ENCODE assay signal across 18 cellular contexts in the genomic region with DNA sequence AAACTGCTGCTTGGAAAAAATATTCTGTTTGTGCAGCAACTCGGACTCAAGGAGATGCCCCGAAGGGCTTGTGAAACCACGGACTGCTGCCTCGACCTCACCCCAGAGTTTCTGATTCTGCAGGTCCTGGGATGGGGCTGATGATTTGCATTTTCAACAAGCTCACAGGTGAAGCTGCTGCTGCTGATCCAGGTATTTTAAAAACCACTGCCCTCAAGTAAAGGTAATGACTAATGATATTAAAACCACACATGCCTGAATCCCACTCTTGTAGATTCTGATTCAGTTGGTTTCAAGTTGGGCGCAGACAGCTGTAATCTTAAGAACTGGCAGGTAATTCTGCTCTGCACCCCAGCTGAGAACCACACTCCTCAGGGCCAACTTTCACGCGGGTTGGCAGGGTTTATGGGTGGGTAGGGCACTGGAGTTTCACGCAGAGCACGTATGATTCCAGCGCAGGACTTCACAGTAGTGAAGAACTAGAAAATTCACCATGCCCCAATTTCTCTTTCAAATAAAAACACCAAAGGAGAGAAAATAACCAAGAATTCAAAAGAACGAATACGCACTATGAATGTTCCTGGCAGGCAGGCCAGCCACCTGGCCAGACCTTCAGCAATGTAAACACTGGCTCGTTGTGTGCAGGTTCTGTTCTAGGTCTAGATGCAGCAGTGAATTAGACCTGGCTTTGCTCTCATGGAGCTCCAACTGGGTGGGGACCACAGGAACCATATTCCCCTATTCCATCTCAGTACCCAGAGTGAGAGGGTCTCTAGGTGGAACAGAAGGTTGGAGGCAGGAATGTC.
DNase-seq lines count a peak whose midpoint lies in the region; ATAC-seq and TF ChIP-seq lines count a peak whose summit lies in the region.
"Had no signal": no experiment of that assay in that cellular context is flagged by ENCODE, and none has a peak within 500 bp of the region (broad histone marks: within the 10 kb centered on the region; RNA-seq: fewer than 3 reads in every experiment).

No MANE protein-coding gene starts in this region.

- peaks cover 25% of the 10 kb centered on the region for H3K4me1 Mint-ChIP-seq in neural progenitor cell
- peaks cover 3% of the 10 kb centered on the region for H3K4me1 Mint-ChIP-seq in activated CD8-positive, alpha-beta T cell treated with anti-CD3 and anti-CD28 coated beads for 36 hours (ENCODE audit: low read depth)

- TF ChIP-seq CTCF in neural progenitor cell (IDR thresholded peaks at IDR 0.05) = no peak
- no peak for TF ChIP-seq CTCF in activated CD8-positive, alpha-beta T cell treated with anti-CD3 and anti-CD28 coated beads for 36 hours (IDR thresholded peaks at IDR 0.05)

- H3K9ac ChIP-seq in endocrine pancreas (ENCODE audit: control insufficient read depth, insufficient read depth, low read length) (no peak overlapping the region), neural progenitor cell (no peak overlapping the region)

- peak overlapping the region; percentile 35 for H3K27ac Mint-ChIP-seq in neural progenitor cell
- H3K27ac Mint-ChIP-seq in activated CD8-positive, alpha-beta T cell treated with anti-CD3 and anti-CD28 coated beads for 36 hours = no peak overlapping the region
- H3K27ac Mint-ChIP-seq: memory B cell; stimulated activated naive CD8-positive, alpha-beta T cell treated with anti-CD3 and anti-CD28 coated beads, Interleukin-15, Interleukin-2, amounts not matched to agents 100 ng/mL and 50 ng/mL, for 24 hours; WTC11 had no signal

- H3F3A ChIP-seq in neural progenitor cell (ENCODE audit: low read depth) = peaks cover 3% of the 10 kb centered on the region

- H3K27ac ChIP-seq in neural progenitor cell = no peak overlapping the region
- H3K27ac ChIP-seq: BLaER1 treated with 17β-estradiol and CSF1 and Interleukin-3, amounts not matched to agents 10 nM and 100 nM had no signal

- H3K4me3 Mint-ChIP-seq in neural progenitor cell = no peak overlapping the region
- no peak overlapping the region for H3K4me3 Mint-ChIP-seq in activated CD8-positive, alpha-beta T cell treated with anti-CD3 and anti-CD28 coated beads for 36 hours
- H3K4me3 Mint-ChIP-seq: memory B cell; stimulated activated naive CD8-positive, alpha-beta T cell treated with anti-CD3 and anti-CD28 coated beads, Interleukin-15, Interleukin-2, amounts not matched to agents 100 ng/mL and 50 ng/mL, for 24 hours; WTC11 had no signal

- H3K36me3 ChIP-seq in endocrine pancreas (ENCODE audit: control insufficient read depth, insufficient read depth, low read length) (no peaks in the 10 kb centered on the region), neural progenitor cell (no peaks in the 10 kb centered on the region)

- ATAC-seq in GM18907 (IDR thresholded peaks at IDR 0.05; ENCODE audit: unreplicated experiment) (no peak), GM21528 (IDR thresholded peaks at IDR 0.05; ENCODE audit: low FRiP score, unreplicated experiment) (no peak)
- ATAC-seq in activated CD8-positive, alpha-beta T cell treated with anti-CD3 and anti-CD28 coated beads for 36 hours = no peak
- ATAC-seq: SK-N-SH treated with all-trans-retinoic acid at 6 μM for 48 hours, WTC11 had no signal

- H3K4me1 ChIP-seq in endocrine pancreas (ENCODE audit: control insufficient read depth, insufficient read depth, low read length) = peaks cover 6% of the 10 kb centered on the region
- H3K4me1 ChIP-seq in neural progenitor cell = peaks cover 12% of the 10 kb centered on the region

- H3K79me2 ChIP-seq in neural progenitor cell (ENCODE audit: low read depth) = no peaks in the 10 kb centered on the region

- H4K20me1 ChIP-seq in neural progenitor cell (ENCODE audit: low read depth) = no peaks in the 10 kb centered on the region
- H4K20me1 ChIP-seq: BLaER1 treated with 17β-estradiol and CSF1 and Interleukin-3, amounts not matched to agents 10 nM and 100 nM had no signal

- DNase-seq in DMS79 (lab: John Stamatoyannopoulos, UW) = peak; percentile 49
- peak; percentile 35 for DNase-seq in NCI-H774 (lab: John Stamatoyannopoulos, UW)
- no peak for DNase-seq in neural progenitor cell (ENCODE audit: low spot score)
- no peak for DNase-seq in NCI-H2171 treated with DMSO at 0.1 percent for 48 hours (lab: John Stamatoyannopoulos, UW)
- no peak for DNase-seq in activated CD8-positive, alpha-beta T cell treated with anti-CD3 and anti-CD28 coated beads for 36 hours
- DNase-seq: activated T-cell treated with anti-CD3 and anti-CD28 coated beads, Interleukin-2, amount 50 U/mL, for 1 hour; effector memory CD4-positive, alpha-beta T cell; Karpas-422; NCI-H748 treated with DMSO at 0.1 percent for 48 hours; stimulated activated CD4-positive, alpha-beta T cell treated with anti-CD3 and anti-CD28 coated beads, Interleukin-2, amount 100 ng/mL, for 48 hours had no signal

- no peak overlapping the region for H2AFZ ChIP-seq in neural progenitor cell (replicated peaks)

- H3K9me3 Mint-ChIP-seq in neural progenitor cell = peaks cover 3% of the 10 kb centered on the region
- no peaks in the 10 kb centered on the region for H3K9me3 Mint-ChIP-seq in activated CD8-positive, alpha-beta T cell treated with anti-CD3 and anti-CD28 coated beads for 36 hours
- H3K9me3 Mint-ChIP-seq: memory B cell; stimulated activated naive CD8-positive, alpha-beta T cell treated with anti-CD3 and anti-CD28 coated beads, Interleukin-15, Interleukin-2, amounts not matched to agents 100 ng/mL and 50 ng/mL, for 24 hours had no signal

- peaks cover 2% of the 10 kb centered on the region for H3K36me3 Mint-ChIP-seq in neural progenitor cell
- peaks cover 4% of the 10 kb centered on the region for H3K36me3 Mint-ChIP-seq in activated CD8-positive, alpha-beta T cell treated with anti-CD3 and anti-CD28 coated beads for 36 hours (ENCODE audit: low read depth)

- H3K4me3 ChIP-seq in endocrine pancreas (ENCODE audit: control insufficient read depth, insufficient read depth, low read length) = peak overlapping the region; percentile 25
- H3K4me3 ChIP-seq in neural progenitor cell = no peak overlapping the region
- H3K4me3 ChIP-seq: BLaER1 treated with 17β-estradiol and CSF1 and Interleukin-3, amounts not matched to agents 10 nM and 100 nM had no signal

- H3K9me3 ChIP-seq in endocrine pancreas (ENCODE audit: control insufficient read depth, low read length) (no peaks in the 10 kb centered on the region), neural progenitor cell (ENCODE audit: low read depth) (no peaks in the 10 kb centered on the region)

- H3K4me2 ChIP-seq in neural progenitor cell = no peak overlapping the region

- peaks cover 2% of the 10 kb centered on the region for H3K27me3 Mint-ChIP-seq in neural progenitor cell (ENCODE audit: insufficient read depth, low read depth)
- H3K27me3 Mint-ChIP-seq in activated CD8-positive, alpha-beta T cell treated with anti-CD3 and anti-CD28 coated beads for 36 hours = no peaks in the 10 kb centered on the region
- H3K27me3 Mint-ChIP-seq: memory B cell; stimulated activated naive CD8-positive, alpha-beta T cell treated with anti-CD3 and anti-CD28 coated beads, Interleukin-15, Interleukin-2, amounts not matched to agents 100 ng/mL and 50 ng/mL, for 24 hours had no signal

- POLR2A ChIA-PET in activated CD8-positive, alpha-beta T cell treated with anti-CD3 and anti-CD28 coated beads for 36 hours (lab: Charles Lee) = no interaction called here

- intact Hi-C loops in activated CD8-positive, alpha-beta T cell treated with anti-CD3 and anti-CD28 coated beads for 36 hours (cut with micrococcal nuclease) = no loop called here

- CTCF ChIA-PET in activated CD8-positive, alpha-beta T cell treated with anti-CD3 and anti-CD28 coated beads for 36 hours (lab: Charles Lee) = interaction anchor here (1.0 kb wide), 1 partner anchor 184 kb away, joined by 3 read pairs; no protein-coding TSS in a partner anchor

- H3K27me3 ChIP-seq in endocrine pancreas (ENCODE audit: control insufficient read depth, insufficient read depth, low read length) (no peaks in the 10 kb centered on the region), neural progenitor cell (no peaks in the 10 kb centered on the region)
- H3K27me3 ChIP-seq: BLaER1 treated with 17β-estradiol and CSF1 and Interleukin-3, amounts not matched to agents 10 nM and 100 nM had no signal

Comparison
In these comparisons a context has a peak if more than half of its experiments do, and no peak if none do; other contexts are left out.
1. DNase-seq: peak in DMS79 (single experiment) and NCI-H774 (single experiment); none in neural progenitor cell (single experiment), NCI-H2171 treated with DMSO at 0.1 percent for 48 hours (single experiment) and activated CD8-positive, alpha-beta T cell treated with anti-CD3 and anti-CD28 coated beads for 36 hours (single experiment).